ENCODE assay signal across 7 cellular contexts in genomic region chr2:203779477-203780073, GRCh38.
DNase-seq lines count a peak whose midpoint lies in the region; ATAC-seq and FAIRE-seq lines count a peak whose summit lies in the region.
"Not testable (repeated sequence)": the region's sequence is repeated elsewhere in the genome, so short reads cannot be mapped to it uniquely, and the experiment has no call there.

No MANE protein-coding gene starts in this region.

- not testable (repeated sequence) for H3K9ac ChIP-seq in mesenchymal stem cell (ENCODE audit: low read length)

- CTCF ChIA-PET in CD4-positive, alpha-beta memory T cell (lab: Charles Lee; ENCODE audit: partially characterized antibody): interaction anchor here (1.2 to 10.1 kb wide), 6 partner anchors 35 to 295 kb away, joined by 4 to 59 read pairs (median 6); partner anchors contain the start of gene CD28
- CTCF ChIA-PET in activated CD4-positive, alpha-beta T cell treated with anti-CD3 and anti-CD28 coated beads, Interleukin-2, amount 10 ng/mL, durations not matched to agents 7 days and 5 days (lab: Charles Lee): interaction anchor here (0.9 to 4.7 kb wide), 4 partner anchors 13 to 23 kb away, joined by 3 to 22 read pairs (median 6); no protein-coding TSS in a partner anchor

- peaks cover 2 to 11% of the 10 kb centered on the region in 2 donors for H3K36me3 Mint-ChIP-seq in CD4-positive, alpha-beta memory T cell
- H3K36me3 Mint-ChIP-seq in activated CD4-positive, alpha-beta T cell treated with anti-CD3 and anti-CD28 coated beads, Interleukin-2, amount 10 ng/mL, durations not matched to agents 7 days and 5 days (ENCODE audit: low read depth): peaks cover 20% of the 10 kb centered on the region
- H3K36me3 Mint-ChIP-seq in activated T-helper 1 cell treated with anti-CD3 and anti-CD28 coated beads, Interleukin-12 subunit alpha, Interleukin-12 subunit beta, Interleukin-2, Interleukin-4 antibody, amounts not matched to agents 30 ng/mL and 10 ng/mL and 1 ng/mL, durations not matched to agents 14 hours and 24 hours and 36 hours (ENCODE audit: low read depth): peaks cover 11% of the 10 kb centered on the region
- not testable (repeated sequence) for H3K36me3 Mint-ChIP-seq in activated naive CD8-positive, alpha-beta T cell treated with anti-CD3 and anti-CD28 coated beads, Interleukin-2, amount 50 U/mL, for 24 hours (ENCODE audit: low read depth); stimulated activated effector memory CD8-positive, alpha-beta T cell treated with anti-CD3 and anti-CD28 coated beads, Interleukin-12 subunit alpha, Interleukin-12 subunit beta, amount 100 ng/mL, for 72 hours

- not testable (repeated sequence) for H3K4me3 ChIP-seq in CD4-positive, alpha-beta memory T cell (ENCODE audit: low read length in 2 of 2); mesenchymal stem cell (ENCODE audit: insufficient read depth in 1 of 2, low read depth in 1 of 2, low read length in 2 of 2)

- H2BK12ac ChIP-seq in mesenchymal stem cell (ENCODE audit: low read length in 2 of 2): not testable (repeated sequence)

- not testable (repeated sequence) for H3K14ac ChIP-seq in mesenchymal stem cell (ENCODE audit: low read length in 2 of 2)

- ATAC-seq in activated naive CD8-positive, alpha-beta T cell treated with anti-CD3 and anti-CD28 coated beads, Interleukin-2, amount 50 U/mL, for 24 hours; stimulated activated effector memory CD8-positive, alpha-beta T cell treated with anti-CD3 and anti-CD28 coated beads, Interleukin-12 subunit alpha, Interleukin-12 subunit beta, amount 100 ng/mL, for 72 hours: not testable (repeated sequence)

- WGBS in mesenchymal stem cell: 100% methylated on average over 3 of the region's 4 CpGs

- H2BK5ac ChIP-seq in mesenchymal stem cell (ENCODE audit: low read depth, low read length, poor library complexity, severe bottlenecking): not testable (repeated sequence)

- H3K9me3 Mint-ChIP-seq in CD4-positive, alpha-beta memory T cell; stimulated activated effector memory CD8-positive, alpha-beta T cell treated with anti-CD3 and anti-CD28 coated beads, Interleukin-12 subunit alpha, Interleukin-12 subunit beta, amount 100 ng/mL, for 72 hours: not testable (repeated sequence)
- peaks cover 11% of the 10 kb centered on the region for H3K9me3 Mint-ChIP-seq in activated CD4-positive, alpha-beta T cell treated with anti-CD3 and anti-CD28 coated beads, Interleukin-2, amount 10 ng/mL, durations not matched to agents 7 days and 5 days
- peaks cover 17% of the 10 kb centered on the region for H3K9me3 Mint-ChIP-seq in activated T-helper 1 cell treated with anti-CD3 and anti-CD28 coated beads, Interleukin-12 subunit alpha, Interleukin-12 subunit beta, Interleukin-2, Interleukin-4 antibody, amounts not matched to agents 30 ng/mL and 10 ng/mL and 1 ng/mL, durations not matched to agents 14 hours and 24 hours and 36 hours
- peaks cover 11% of the 10 kb centered on the region for H3K9me3 Mint-ChIP-seq in activated naive CD8-positive, alpha-beta T cell treated with anti-CD3 and anti-CD28 coated beads, Interleukin-2, amount 50 U/mL, for 24 hours

- POLR2A ChIA-PET in CD4-positive, alpha-beta memory T cell (lab: Charles Lee; ENCODE audit: partially characterized antibody): interaction anchor here (0.8 to 4.4 kb wide), 4 partner anchors 39 to 311 kb away, joined by 3 to 16 read pairs (median 4); no protein-coding TSS in a partner anchor
- POLR2A ChIA-PET in activated CD4-positive, alpha-beta T cell treated with anti-CD3 and anti-CD28 coated beads, Interleukin-2, amount 10 ng/mL, durations not matched to agents 7 days and 5 days (lab: Charles Lee): not testable (repeated sequence)

- DNase-seq in CD4-positive, alpha-beta memory T cell; GM18507 (ENCODE audit: extremely low spot score, insufficient read length, low read depth); activated CD4-positive, alpha-beta T cell treated with anti-CD3 and anti-CD28 coated beads, Interleukin-2, amount 10 ng/mL, durations not matched to agents 7 days and 5 days; activated T-helper 1 cell treated with anti-CD3 and anti-CD28 coated beads, Interleukin-12 subunit alpha, Interleukin-12 subunit beta, Interleukin-2, Interleukin-4 antibody, amounts not matched to agents 30 ng/mL and 10 ng/mL and 1 ng/mL, durations not matched to agents 14 hours and 24 hours and 36 hours (ENCODE audit: low spot score); activated naive CD8-positive, alpha-beta T cell treated with anti-CD3 and anti-CD28 coated beads, Interleukin-2, amount 50 U/mL, for 24 hours; mesenchymal stem cell; stimulated activated effector memory CD8-positive, alpha-beta T cell treated with anti-CD3 and anti-CD28 coated beads, Interleukin-12 subunit alpha, Interleukin-12 subunit beta, amount 100 ng/mL, for 72 hours (ENCODE audit: low spot score in 2 of 2): not testable (repeated sequence)

- intact Hi-C loops in CD4-positive, alpha-beta memory T cell (cut with micrococcal nuclease); activated T-helper 1 cell treated with anti-CD3 and anti-CD28 coated beads, Interleukin-12 subunit alpha, Interleukin-12 subunit beta, Interleukin-2, Interleukin-4 antibody, amounts not matched to agents 30 ng/mL and 10 ng/mL and 1 ng/mL, durations not matched to agents 14 hours and 24 hours and 36 hours (cut with micrococcal nuclease): not testable (repeated sequence)

- H3K27ac ChIP-seq in CD4-positive, alpha-beta memory T cell (ENCODE audit: low read depth, low read length); mesenchymal stem cell (ENCODE audit: low read length, poor library complexity, severe bottlenecking): not testable (repeated sequence)

- H3K79me1 ChIP-seq in mesenchymal stem cell (replicated peaks; ENCODE audit: low read length, poor library complexity, severe bottlenecking): not testable (repeated sequence)

- H3K4me1 ChIP-seq in CD4-positive, alpha-beta memory T cell (ENCODE audit: insufficient read depth, low read length): peaks cover 20% of the 10 kb centered on the region
- not testable (repeated sequence) for H3K4me1 ChIP-seq in mesenchymal stem cell (ENCODE audit: control insufficient read depth, insufficient read depth, low read depth, low read length)

- not testable (repeated sequence) for H2AFZ ChIP-seq in mesenchymal stem cell (ENCODE audit: low read depth, low read length)

- H3K36me3 ChIP-seq in CD4-positive, alpha-beta memory T cell (ENCODE audit: insufficient read depth, low read length); mesenchymal stem cell (ENCODE audit: control insufficient read depth in 1 of 2, insufficient read depth in 2 of 2, low read depth in 1 of 2, low read length in 2 of 2): not testable (repeated sequence)

- H3K18ac ChIP-seq in mesenchymal stem cell (ENCODE audit: low read depth in 1 of 2, low read length in 2 of 2): not testable (repeated sequence)

- H3K23ac ChIP-seq in mesenchymal stem cell (ENCODE audit: low read length in 2 of 2): not testable (repeated sequence)

- H2BK120ac ChIP-seq in mesenchymal stem cell (ENCODE audit: low read depth, low read length): not testable (repeated sequence)

- not testable (repeated sequence) for H3K4ac ChIP-seq in mesenchymal stem cell (ENCODE audit: low read depth in 1 of 2, low read length in 2 of 2)

- not testable (repeated sequence) for H2BK15ac ChIP-seq in mesenchymal stem cell (ENCODE audit: low read depth, poor library complexity, severe bottlenecking)

- not testable (repeated sequence) for H3K27me3 Mint-ChIP-seq in CD4-positive, alpha-beta memory T cell; activated CD4-positive, alpha-beta T cell treated with anti-CD3 and anti-CD28 coated beads, Interleukin-2, amount 10 ng/mL, durations not matched to agents 7 days and 5 days; activated T-helper 1 cell treated with anti-CD3 and anti-CD28 coated beads, Interleukin-12 subunit alpha, Interleukin-12 subunit beta, Interleukin-2, Interleukin-4 antibody, amounts not matched to agents 30 ng/mL and 10 ng/mL and 1 ng/mL, durations not matched to agents 14 hours and 24 hours and 36 hours (ENCODE audit: insufficient read depth); activated naive CD8-positive, alpha-beta T cell treated with anti-CD3 and anti-CD28 coated beads, Interleukin-2, amount 50 U/mL, for 24 hours

- H3K27ac Mint-ChIP-seq in CD4-positive, alpha-beta memory T cell: peak overlapping the region in 4 of 7 donors; percentile 12 to 85 (median 33)
- peak overlapping the region; percentile 39 for H3K27ac Mint-ChIP-seq in activated CD4-positive, alpha-beta T cell treated with anti-CD3 and anti-CD28 coated beads, Interleukin-2, amount 10 ng/mL, durations not matched to agents 7 days and 5 days
- peak overlapping the region; percentile 54 for H3K27ac Mint-ChIP-seq in activated T-helper 1 cell treated with anti-CD3 and anti-CD28 coated beads, Interleukin-12 subunit alpha, Interleukin-12 subunit beta, Interleukin-2, Interleukin-4 antibody, amounts not matched to agents 30 ng/mL and 10 ng/mL and 1 ng/mL, durations not matched to agents 14 hours and 24 hours and 36 hours
- H3K27ac Mint-ChIP-seq in activated naive CD8-positive, alpha-beta T cell treated with anti-CD3 and anti-CD28 coated beads, Interleukin-2, amount 50 U/mL, for 24 hours: peak overlapping the region; percentile 41
- H3K27ac Mint-ChIP-seq in stimulated activated effector memory CD8-positive, alpha-beta T cell treated with anti-CD3 and anti-CD28 coated beads, Interleukin-12 subunit alpha, Interleukin-12 subunit beta, amount 100 ng/mL, for 72 hours: peak overlapping the region; percentile 11

- peak; percentile 21 for FAIRE-seq in GM18507 (lab: Jason Lieb, UNC)

- H3K27me3 ChIP-seq in CD4-positive, alpha-beta memory T cell (ENCODE audit: insufficient read depth, low read length); mesenchymal stem cell (ENCODE audit: control insufficient read depth in 1 of 2, insufficient read depth in 1 of 2, low read length in 2 of 2): not testable (repeated sequence)

- H4K91ac ChIP-seq in mesenchymal stem cell (ENCODE audit: low read length): not testable (repeated sequence)

- H3K4me3 Mint-ChIP-seq in CD4-positive, alpha-beta memory T cell; activated CD4-positive, alpha-beta T cell treated with anti-CD3 and anti-CD28 coated beads, Interleukin-2, amount 10 ng/mL, durations not matched to agents 7 days and 5 days; activated T-helper 1 cell treated with anti-CD3 and anti-CD28 coated beads, Interleukin-12 subunit alpha, Interleukin-12 subunit beta, Interleukin-2, Interleukin-4 antibody, amounts not matched to agents 30 ng/mL and 10 ng/mL and 1 ng/mL, durations not matched to agents 14 hours and 24 hours and 36 hours; activated naive CD8-positive, alpha-beta T cell treated with anti-CD3 and anti-CD28 coated beads, Interleukin-2, amount 50 U/mL, for 24 hours; stimulated activated effector memory CD8-positive, alpha-beta T cell treated with anti-CD3 and anti-CD28 coated beads, Interleukin-12 subunit alpha, Interleukin-12 subunit beta, amount 100 ng/mL, for 72 hours: not testable (repeated sequence)

- H4K8ac ChIP-seq in mesenchymal stem cell (ENCODE audit: low read length): not testable (repeated sequence)

- peak overlapping the region; percentile 59 for H2AK5ac ChIP-seq in mesenchymal stem cell (ENCODE audit: low read length, severe bottlenecking)

- peaks cover 32 to 52% (median 39%) of the 10 kb centered on the region in 4 donors for H3K4me1 Mint-ChIP-seq in CD4-positive, alpha-beta memory T cell
- peaks cover 47% of the 10 kb centered on the region for H3K4me1 Mint-ChIP-seq in activated CD4-positive, alpha-beta T cell treated with anti-CD3 and anti-CD28 coated beads, Interleukin-2, amount 10 ng/mL, durations not matched to agents 7 days and 5 days
- peaks cover 49% of the 10 kb centered on the region for H3K4me1 Mint-ChIP-seq in activated T-helper 1 cell treated with anti-CD3 and anti-CD28 coated beads, Interleukin-12 subunit alpha, Interleukin-12 subunit beta, Interleukin-2, Interleukin-4 antibody, amounts not matched to agents 30 ng/mL and 10 ng/mL and 1 ng/mL, durations not matched to agents 14 hours and 24 hours and 36 hours (ENCODE audit: low read depth)
- peaks cover 39% of the 10 kb centered on the region for H3K4me1 Mint-ChIP-seq in activated naive CD8-positive, alpha-beta T cell treated with anti-CD3 and anti-CD28 coated beads, Interleukin-2, amount 50 U/mL, for 24 hours
- peaks cover 45% of the 10 kb centered on the region for H3K4me1 Mint-ChIP-seq in stimulated activated effector memory CD8-positive, alpha-beta T cell treated with anti-CD3 and anti-CD28 coated beads, Interleukin-12 subunit alpha, Interleukin-12 subunit beta, amount 100 ng/mL, for 72 hours

- H3K4me2 ChIP-seq in mesenchymal stem cell (ENCODE audit: low read length, poor library complexity, severe bottlenecking): not testable (repeated sequence)

- not testable (repeated sequence) for H3K9me3 ChIP-seq in CD4-positive, alpha-beta memory T cell (ENCODE audit: control insufficient read depth in 1 of 2, low read length in 2 of 2); mesenchymal stem cell (ENCODE audit: control insufficient read depth, low read length)
